ENCODE assay signal across 1 cellular context in the genomic region with DNA sequence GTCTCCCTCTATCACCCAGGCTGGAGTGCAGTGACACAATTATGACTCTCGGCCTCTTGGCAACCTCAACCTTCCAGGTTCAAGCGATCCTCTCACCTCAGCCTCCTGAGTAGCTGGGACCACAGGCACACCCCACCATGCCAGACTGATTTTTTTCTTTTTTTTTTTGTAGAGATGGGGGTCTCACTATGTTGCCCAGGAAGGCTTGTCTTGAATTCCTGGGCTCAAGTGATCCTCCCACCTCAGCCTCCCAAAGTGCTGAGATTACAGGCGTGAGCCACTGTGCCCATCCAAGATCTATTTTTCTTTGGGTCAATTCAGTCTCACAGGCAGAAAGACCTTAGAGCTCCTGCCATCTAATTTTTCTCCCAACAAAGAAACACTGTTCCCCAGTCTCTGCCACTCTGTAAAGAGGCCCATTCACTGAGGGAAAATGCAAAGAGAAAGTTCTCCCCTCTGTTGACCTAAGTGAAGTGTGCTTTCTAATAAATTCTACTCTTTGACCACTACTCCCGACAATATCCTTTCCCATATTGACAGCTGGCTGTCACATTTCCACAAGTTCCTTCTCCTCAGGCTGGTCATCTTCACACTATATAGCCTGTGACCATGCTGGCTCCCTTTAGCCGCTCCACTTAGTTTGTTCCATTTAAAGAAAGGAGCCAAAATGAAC.
A peak's percentile ranks its signal among the peaks of the same experiment; 100 is the strongest.
TF ChIP-seq lines count a peak whose summit lies in the region.

No MANE protein-coding gene starts in this region.

TF ChIP-seq in HepG2, 621 proteins besides CTCF, POLR2A, EP300 and RAD21 (continued from another document and continues in another):
- no peak for TF ChIP-seq ZBTB40 (IDR thresholded peaks at IDR 0.05)
- no peak for TF ChIP-seq ZBTB40 (CRISPR knock-in tag; IDR thresholded peaks at IDR 0.05)
- TF ChIP-seq ZNF644 (CRISPR knock-in tag; IDR thresholded peaks at IDR 0.05; ENCODE audit: low read depth) = peak; percentile 39; the same call in 1 of the 2 replicates
- TF ChIP-seq ZNF562 (CRISPR knock-in tag; IDR thresholded peaks at IDR 0.05; ENCODE audit: borderline replicate concordance) = no peak
- no peak for TF ChIP-seq ETV5 (CRISPR knock-in tag; IDR thresholded peaks at IDR 0.05; ENCODE audit: borderline replicate concordance)
- TF ChIP-seq, protein P1, sequence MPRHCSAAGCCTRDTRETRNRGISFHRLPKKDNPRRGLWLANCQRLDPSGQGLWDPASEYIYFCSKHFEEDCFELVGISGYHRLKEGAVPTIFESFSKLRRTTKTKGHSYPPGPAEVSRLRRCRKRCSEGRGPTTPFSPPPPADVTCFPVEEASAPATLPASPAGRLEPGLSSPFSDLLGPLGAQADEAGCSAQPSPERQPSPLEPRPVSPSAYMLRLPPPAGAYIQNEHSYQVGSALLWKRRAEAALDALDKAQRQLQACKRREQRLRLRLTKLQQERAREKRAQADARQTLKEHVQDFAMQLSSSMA (CRISPR knock-in tag; IDR thresholded peaks at IDR 0.05) = no peak
- TF ChIP-seq YEATS4 (CRISPR knock-in tag; IDR thresholded peaks at IDR 0.05; ENCODE audit: borderline replicate concordance) = no peak
- TF ChIP-seq MYPOP (CRISPR knock-in tag; IDR thresholded peaks at IDR 0.05) = no peak
- TF ChIP-seq, protein P2, sequence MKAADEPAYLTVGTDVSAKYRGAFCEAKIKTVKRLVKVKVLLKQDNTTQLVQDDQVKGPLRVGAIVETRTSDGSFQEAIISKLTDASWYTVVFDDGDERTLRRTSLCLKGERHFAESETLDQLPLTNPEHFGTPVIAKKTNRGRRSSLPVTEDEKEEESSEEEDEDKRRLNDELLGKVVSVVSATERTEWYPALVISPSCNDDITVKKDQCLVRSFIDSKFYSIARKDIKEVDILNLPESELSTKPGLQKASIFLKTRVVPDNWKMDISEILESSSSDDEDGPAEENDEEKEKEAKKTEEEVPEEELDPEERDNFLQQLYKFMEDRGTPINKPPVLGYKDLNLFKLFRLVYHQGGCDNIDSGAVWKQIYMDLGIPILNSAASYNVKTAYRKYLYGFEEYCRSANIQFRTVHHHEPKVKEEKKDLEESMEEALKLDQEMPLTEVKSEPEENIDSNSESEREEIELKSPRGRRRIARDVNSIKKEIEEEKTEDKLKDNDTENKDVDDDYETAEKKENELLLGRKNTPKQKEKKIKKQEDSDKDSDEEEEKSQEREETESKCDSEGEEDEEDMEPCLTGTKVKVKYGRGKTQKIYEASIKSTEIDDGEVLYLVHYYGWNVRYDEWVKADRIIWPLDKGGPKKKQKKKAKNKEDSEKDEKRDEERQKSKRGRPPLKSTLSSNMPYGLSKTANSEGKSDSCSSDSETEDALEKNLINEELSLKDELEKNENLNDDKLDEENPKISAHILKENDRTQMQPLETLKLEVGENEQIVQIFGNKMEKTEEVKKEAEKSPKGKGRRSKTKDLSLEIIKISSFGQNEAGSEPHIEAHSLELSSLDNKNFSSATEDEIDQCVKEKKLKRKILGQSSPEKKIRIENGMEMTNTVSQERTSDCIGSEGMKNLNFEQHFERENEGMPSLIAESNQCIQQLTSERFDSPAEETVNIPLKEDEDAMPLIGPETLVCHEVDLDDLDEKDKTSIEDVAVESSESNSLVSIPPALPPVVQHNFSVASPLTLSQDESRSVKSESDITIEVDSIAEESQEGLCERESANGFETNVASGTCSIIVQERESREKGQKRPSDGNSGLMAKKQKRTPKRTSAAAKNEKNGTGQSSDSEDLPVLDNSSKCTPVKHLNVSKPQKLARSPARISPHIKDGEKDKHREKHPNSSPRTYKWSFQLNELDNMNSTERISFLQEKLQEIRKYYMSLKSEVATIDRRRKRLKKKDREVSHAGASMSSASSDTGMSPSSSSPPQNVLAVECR (CRISPR knock-in tag; IDR thresholded peaks at IDR 0.05; ENCODE audit: borderline replicate concordance) = peak; percentile 21; the same call in 1 of the 2 replicates
- TF ChIP-seq FOSL1 (CRISPR knock-in tag; IDR thresholded peaks at IDR 0.05; ENCODE audit: borderline replicate concordance) = no peak
- TF ChIP-seq, protein P3, sequence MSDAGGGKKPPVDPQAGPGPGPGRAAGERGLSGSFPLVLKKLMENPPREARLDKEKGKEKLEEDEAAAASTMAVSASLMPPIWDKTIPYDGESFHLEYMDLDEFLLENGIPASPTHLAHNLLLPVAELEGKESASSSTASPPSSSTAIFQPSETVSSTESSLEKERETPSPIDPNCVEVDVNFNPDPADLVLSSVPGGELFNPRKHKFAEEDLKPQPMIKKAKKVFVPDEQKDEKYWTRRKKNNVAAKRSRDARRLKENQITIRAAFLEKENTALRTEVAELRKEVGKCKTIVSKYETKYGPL (CRISPR knock-in tag; IDR thresholded peaks at IDR 0.05) = no peak
- peak; percentile 40; the same call in 1 of the 2 replicates for TF ChIP-seq GFI1 (CRISPR knock-in tag; IDR thresholded peaks at IDR 0.05; ENCODE audit: borderline replicate concordance)
- TF ChIP-seq SIN3A (IDR thresholded peaks at IDR 0.05; ENCODE audit: borderline replicate concordance, low read depth, low read length) = peak; percentile 46; the same call in 1 of the 2 replicates
- TF ChIP-seq E2F1 (CRISPR knock-in tag; IDR thresholded peaks at IDR 0.05) = no peak
- TF ChIP-seq, protein P4, sequence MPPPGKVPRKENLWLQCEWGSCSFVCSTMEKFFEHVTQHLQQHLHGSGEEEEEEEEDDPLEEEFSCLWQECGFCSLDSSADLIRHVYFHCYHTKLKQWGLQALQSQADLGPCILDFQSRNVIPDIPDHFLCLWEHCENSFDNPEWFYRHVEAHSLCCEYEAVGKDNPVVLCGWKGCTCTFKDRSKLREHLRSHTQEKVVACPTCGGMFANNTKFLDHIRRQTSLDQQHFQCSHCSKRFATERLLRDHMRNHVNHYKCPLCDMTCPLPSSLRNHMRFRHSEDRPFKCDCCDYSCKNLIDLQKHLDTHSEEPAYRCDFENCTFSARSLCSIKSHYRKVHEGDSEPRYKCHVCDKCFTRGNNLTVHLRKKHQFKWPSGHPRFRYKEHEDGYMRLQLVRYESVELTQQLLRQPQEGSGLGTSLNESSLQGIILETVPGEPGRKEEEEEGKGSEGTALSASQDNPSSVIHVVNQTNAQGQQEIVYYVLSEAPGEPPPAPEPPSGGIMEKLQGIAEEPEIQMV (CRISPR knock-in tag; IDR thresholded peaks at IDR 0.05; ENCODE audit: low read depth) = no peak
- TF ChIP-seq ZNF761 (CRISPR knock-in tag; conservative IDR thresholded peaks at IDR 0.05) = no peak
- peak; percentile 39; the same call in 1 of the 2 replicates for TF ChIP-seq ELF3 (CRISPR knock-in tag; IDR thresholded peaks at IDR 0.05)
- TF ChIP-seq FOXA3 (CRISPR knock-in tag; IDR thresholded peaks at IDR 0.05) = peak; percentile 71
- peak; percentile 31; the same call in 1 of the 3 replicates for TF ChIP-seq MXI1 (IDR thresholded peaks at IDR 0.05; ENCODE audit: borderline replicate concordance, low read depth, low read length)
- TF ChIP-seq, protein P5, sequence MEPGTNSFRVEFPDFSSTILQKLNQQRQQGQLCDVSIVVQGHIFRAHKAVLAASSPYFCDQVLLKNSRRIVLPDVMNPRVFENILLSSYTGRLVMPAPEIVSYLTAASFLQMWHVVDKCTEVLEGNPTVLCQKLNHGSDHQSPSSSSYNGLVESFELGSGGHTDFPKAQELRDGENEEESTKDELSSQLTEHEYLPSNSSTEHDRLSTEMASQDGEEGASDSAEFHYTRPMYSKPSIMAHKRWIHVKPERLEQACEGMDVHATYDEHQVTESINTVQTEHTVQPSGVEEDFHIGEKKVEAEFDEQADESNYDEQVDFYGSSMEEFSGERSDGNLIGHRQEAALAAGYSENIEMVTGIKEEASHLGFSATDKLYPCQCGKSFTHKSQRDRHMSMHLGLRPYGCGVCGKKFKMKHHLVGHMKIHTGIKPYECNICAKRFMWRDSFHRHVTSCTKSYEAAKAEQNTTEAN (CRISPR knock-in tag; conservative IDR thresholded peaks at IDR 0.05) = no peak
- no peak for TF ChIP-seq ZNF747 (CRISPR knock-in tag; IDR thresholded peaks at IDR 0.05; ENCODE audit: borderline replicate concordance)
- TF ChIP-seq, protein P6, sequence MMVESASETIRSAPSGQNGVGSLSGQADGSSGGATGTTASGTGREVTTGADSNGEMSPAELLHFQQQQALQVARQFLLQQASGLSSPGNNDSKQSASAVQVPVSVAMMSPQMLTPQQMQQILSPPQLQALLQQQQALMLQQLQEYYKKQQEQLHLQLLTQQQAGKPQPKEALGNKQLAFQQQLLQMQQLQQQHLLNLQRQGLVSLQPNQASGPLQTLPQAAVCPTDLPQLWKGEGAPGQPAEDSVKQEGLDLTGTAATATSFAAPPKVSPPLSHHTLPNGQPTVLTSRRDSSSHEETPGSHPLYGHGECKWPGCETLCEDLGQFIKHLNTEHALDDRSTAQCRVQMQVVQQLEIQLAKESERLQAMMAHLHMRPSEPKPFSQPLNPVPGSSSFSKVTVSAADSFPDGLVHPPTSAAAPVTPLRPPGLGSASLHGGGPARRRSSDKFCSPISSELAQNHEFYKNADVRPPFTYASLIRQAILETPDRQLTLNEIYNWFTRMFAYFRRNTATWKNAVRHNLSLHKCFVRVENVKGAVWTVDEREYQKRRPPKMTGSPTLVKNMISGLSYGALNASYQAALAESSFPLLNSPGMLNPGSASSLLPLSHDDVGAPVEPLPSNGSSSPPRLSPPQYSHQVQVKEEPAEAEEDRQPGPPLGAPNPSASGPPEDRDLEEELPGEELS (CRISPR knock-in tag; IDR thresholded peaks at IDR 0.05) = 0 out of 2 replicates have a peak, but pooled peaks have one; percentile 22
- peak; percentile 45; the same call in 1 of the 2 replicates for TF ChIP-seq POGZ (CRISPR knock-in tag; IDR thresholded peaks at IDR 0.05)
- no peak for TF ChIP-seq SOX13 (IDR thresholded peaks at IDR 0.05)
- peak in 1 of 2 experiments; percentile 50; a peak in 1 of 4 replicates for TF ChIP-seq SOX13 (CRISPR knock-in tag; conservative IDR thresholded peaks at IDR 0.05 in 1 of 2, IDR thresholded peaks at IDR 0.05 in 1 of 2)
- no peak for TF ChIP-seq ONECUT2 (CRISPR knock-in tag; IDR thresholded peaks at IDR 0.05)
